Comparison of ENCODE assay signal across 9 cellular contexts in genomic region chr10:31320179-31320597, GRCh38. TPM values are rescaled to one million over a fixed set of nuclear protein-coding genes. Genes with fewer than 3 reads are reported as not detected.
A peak's percentile ranks its signal among the peaks of the same experiment; 100 is the strongest.
DNase-seq lines count a peak whose midpoint lies in the region; ATAC-seq, FAIRE-seq and TF ChIP-seq lines count a peak whose summit lies in the region.
"Had no signal": no experiment of that assay in that cellular context is flagged by ENCODE, and none has a peak within 500 bp of the region (broad histone marks: within the 10 kb centered on the region; RNA-seq: fewer than 3 reads in every experiment).

No MANE protein-coding gene starts in this region.

- peak overlapping the region; percentile 90 for H3K4me2 ChIP-seq in keratinocyte (ENCODE audit: control insufficient read depth, extremely low read depth, insufficient read depth, low read depth, low read length)

- no peaks in the 10 kb centered on the region for H3K9me3 ChIP-seq in keratinocyte (ENCODE audit: control insufficient read depth, low read depth, low read length)

- H3K27ac ChIP-seq in keratinocyte (ENCODE audit: control insufficient read depth, insufficient read depth, low read length), result no peak overlapping the region

- peak; percentile 20 for ATAC-seq in HG03103 (IDR thresholded peaks at IDR 0.05; ENCODE audit: low read depth, unreplicated experiment)

- FAIRE-seq in keratinocyte (lab: Jason Lieb, UNC), result no peak
- FAIRE-seq: A204.1 had no signal

- no peaks in the 10 kb centered on the region for H3K9me3 Mint-ChIP-seq in brain

- peak overlapping the region; percentile 66 for H2AFZ ChIP-seq in keratinocyte (ENCODE audit: control insufficient read depth, low read length)

- H4K20me1 ChIP-seq in keratinocyte (ENCODE audit: control insufficient read depth, extremely low read depth, insufficient read depth, low read length), result no peaks in the 10 kb centered on the region

- peak; percentile 16 for DNase-seq in DMS79 treated with DMSO at 0.1 percent for 48 hours (lab: John Stamatoyannopoulos, UW)
- DNase-seq in DMS79 (lab: John Stamatoyannopoulos, UW), result no peak
- peak; percentile 13 for DNase-seq in T-helper 22 cell (ENCODE audit: low read depth)
- DNase-seq in keratinocyte (ENCODE audit: low read depth, low spot score), result no peak
- peak in 2 of 3 donors; percentile 30 to 45 for DNase-seq in stimulated activated CD4-positive, alpha-beta T cell treated with anti-CD3 and anti-CD28 coated beads, Interleukin-12 subunit alpha, Interleukin-12 subunit beta, amount 100 ng/mL, for 48 hours (ENCODE audit: low read depth in 2 of 3, low spot score in 1 of 3)
- no peak for DNase-seq in occipital lobe (lab: John Stamatoyannopoulos, UW)

- peaks cover 13% of the 10 kb centered on the region for H3K27me3 Mint-ChIP-seq in brain

- dilution Hi-C loops in keratinocyte (cut with MboI; ENCODE audit: extremely low pct_ligation_motif_present, low sequenced_read_pairs), result no loop called here

- peak overlapping the region; percentile 92 to 99 (median 97) for H3K4me3 Mint-ChIP-seq in brain

- H3K4me1 ChIP-seq in keratinocyte (ENCODE audit: control insufficient read depth, extremely low read depth, insufficient read depth, low read length), result peaks cover 13% of the 10 kb centered on the region

- H3K27me3 ChIP-seq in keratinocyte (ENCODE audit: control insufficient read depth, extremely low read depth, insufficient read depth, low read length), result peaks cover 22% of the 10 kb centered on the region

- peaks cover 65% of the 10 kb centered on the region for H3K4me1 Mint-ChIP-seq in brain

- H3K9me1 ChIP-seq in keratinocyte (ENCODE audit: control insufficient read depth, extremely low read depth, insufficient read depth, low read length), result no peaks in the 10 kb centered on the region

- H3K4me3 ChIP-seq in keratinocyte (ENCODE audit: control insufficient read depth in 2 of 3, extremely low read depth in 1 of 3, insufficient read depth in 2 of 3, low read depth in 1 of 3, low read length in 3 of 3), result peak overlapping the region; percentile 39 to 75 (median 72)

- peaks cover 2% of the 10 kb centered on the region for H3K79me2 ChIP-seq in keratinocyte (ENCODE audit: control insufficient read depth, insufficient read depth, low read length)

- no peak overlapping the region for H3K9ac ChIP-seq in keratinocyte (ENCODE audit: control insufficient read depth, extremely low read depth, insufficient read depth, low read length)

- H3K27ac Mint-ChIP-seq in brain, result peak overlapping the region; percentile 82 to 97 (median 94)

- no peaks in the 10 kb centered on the region for H3K36me3 Mint-ChIP-seq in brain

- TF ChIP-seq CTCF in brain (conservative IDR thresholded peaks at IDR 0.05) (no peak), keratinocyte (optimal IDR thresholded peaks at IDR 0.05 in 1 of 3, IDR thresholded peaks at IDR 0.05 in 1 of 3, conservative IDR thresholded peaks at IDR 0.05 in 1 of 3; ENCODE audit: extremely low read depth in 1 of 3, insufficient read depth in 2 of 3, low read length in 3 of 3) (no peak)

- no peaks in the 10 kb centered on the region for H3K36me3 ChIP-seq in keratinocyte (ENCODE audit: control insufficient read depth in 2 of 2, extremely low read depth in 1 of 2, insufficient read depth in 2 of 2, low read length in 2 of 2)

RNA-seq across cellular contexts. Expression of gene ZEB1, which starts 1.2 kb away (rescaled TPM):
- polyA plus RNA-seq in brain (ENCODE audit: insufficient read depth, low read depth, low replicate concordance) (9.6 TPM), keratinocyte (0.32 to 0.96 TPM (median 0.70 TPM) in 3 replicates)
- 1.1 TPM for polyA plus RNA-seq in keratinocyte (2011; ENCODE audit: low read depth)
- 0.25 and 0.33 TPM in 2 replicates for polyA plus RNA-seq in keratinocyte (2011; cell fraction: cytosol; rRNA removed)
- 4.3 and 4.9 TPM in 2 replicates for polyA plus RNA-seq in keratinocyte (2011; cell fraction: nucleus; rRNA removed)
- polyA plus RNA-seq in keratinocyte (2012; ENCODE audit: low replicate concordance), result 0.39 and 0.80 TPM in 2 replicates
- 0.36 to 1.9 TPM (median 1.9 TPM) in 3 replicates for polyA minus RNA-seq in keratinocyte
- not detected for polyA minus RNA-seq in keratinocyte (2011; cell fraction: cytosol; rRNA and poly(A)+ RNA removed)
- 5.6 and 5.9 TPM in 2 replicates for polyA minus RNA-seq in keratinocyte (2011; cell fraction: nucleus; rRNA and poly(A)+ RNA removed)
- total RNA-seq in occipital lobe, result 76.9 TPM

Comparison
In these comparisons a context has a peak if more than half of its experiments do, and no peak if none do; other contexts are left out.
1. DNase-seq: peak in DMS79 treated with DMSO at 0.1 percent for 48 hours (single experiment), T-helper 22 cell (single experiment) and stimulated activated CD4-positive, alpha-beta T cell treated with anti-CD3 and anti-CD28 coated beads, Interleukin-12 subunit alpha, Interleukin-12 subunit beta, amount 100 ng/mL, for 48 hours (2 of 3); none in DMS79 (single experiment), keratinocyte (single experiment) and occipital lobe (single experiment).